Comparison of ENCODE assay signal across 20 cellular contexts in the genomic region with DNA sequence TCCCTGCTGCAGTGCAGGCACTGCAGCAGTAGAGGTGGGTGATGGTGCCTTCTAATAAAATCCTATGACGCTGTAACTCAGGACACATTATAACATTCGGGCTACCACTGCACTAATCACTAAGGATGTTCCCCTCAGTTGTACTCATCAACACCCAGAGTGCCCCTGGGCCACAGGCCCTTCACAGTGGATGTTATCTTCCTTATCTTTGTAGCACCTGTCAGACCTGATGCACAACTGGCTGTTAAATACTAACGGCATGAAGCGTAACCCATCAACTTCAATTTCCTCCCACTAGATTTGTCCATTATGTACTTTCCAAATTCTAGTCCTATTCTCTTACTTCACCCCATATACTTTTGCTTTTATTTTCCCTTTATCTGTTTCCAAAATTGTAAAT.
"Had no signal": no experiment of that assay in that cellular context is flagged by ENCODE, and none has a peak within 500 bp of the region (broad histone marks: within the 10 kb centered on the region; RNA-seq: fewer than 3 reads in every experiment).

No MANE protein-coding gene starts in this region.

- H2AFZ ChIP-seq: neural progenitor cell had no signal

- DNase-seq: activated gamma-delta T cell treated with Interleukin-2 at 50 U/mL for 16 hours; activated T-cell treated with anti-CD3 and anti-CD28 coated beads, Interleukin-2, amount 50 U/mL, for 1 hour; colonic mucosa; dorsolateral prefrontal cortex; heart right ventricle; islet precursor cell; left cardiac atrium; mesenchymal stem cell; naive B cell; posterior cingulate gyrus; small intestine; stimulated activated CD4-positive, alpha-beta T cell treated with anti-CD3 and anti-CD28 coated beads, Interleukin-2, amount 100 ng/mL, for 24 hours; T-helper 9 cell; transverse colon had no signal

- H3K27ac Mint-ChIP-seq: activated naive CD4-positive, alpha-beta T cell treated with anti-CD3 and anti-CD28 coated beads, Interleukin-2, amount 50 U/mL, for 72 hours; neural progenitor cell; stimulated activated memory B cell treated with anti-CD40 and anti-IgM and Interleukin-4, amounts not matched to agents 10 μg/mL and 1 μg/mL and 100 μg/mL, for 72 hours had no signal

- H3K4me2 ChIP-seq: neural progenitor cell had no signal

- H3K27me3 ChIP-seq: breast epithelium, colonic mucosa, heart right ventricle, neural progenitor cell, transverse colon had no signal

- H3K9ac ChIP-seq: neural progenitor cell had no signal

- H3K4me3 ChIP-seq: breast epithelium, colonic mucosa, dorsolateral prefrontal cortex, heart right ventricle, neural progenitor cell, transverse colon had no signal

- H3K4me1 Mint-ChIP-seq: naive B cell; stimulated activated memory B cell treated with anti-CD40 and anti-IgM and Interleukin-4, amounts not matched to agents 10 μg/mL and 1 μg/mL and 100 μg/mL, for 72 hours had no signal

- H3K36me3 Mint-ChIP-seq: activated naive CD4-positive, alpha-beta T cell treated with anti-CD3 and anti-CD28 coated beads, Interleukin-2, amount 50 U/mL, for 72 hours; naive B cell; stimulated activated memory B cell treated with anti-CD40 and anti-IgM and Interleukin-4, amounts not matched to agents 10 μg/mL and 1 μg/mL and 100 μg/mL, for 72 hours had no signal

- H3K9me3 Mint-ChIP-seq: activated naive CD4-positive, alpha-beta T cell treated with anti-CD3 and anti-CD28 coated beads, Interleukin-2, amount 50 U/mL, for 72 hours; naive B cell; stimulated activated memory B cell treated with anti-CD40 and anti-IgM and Interleukin-4, amounts not matched to agents 10 μg/mL and 1 μg/mL and 100 μg/mL, for 72 hours had no signal

- H3K4me1 ChIP-seq: breast epithelium, colonic mucosa had no signal

- H3K27me3 Mint-ChIP-seq: stimulated activated memory B cell treated with anti-CD40 and anti-IgM and Interleukin-4, amounts not matched to agents 10 μg/mL and 1 μg/mL and 100 μg/mL, for 72 hours had no signal

- H3K9me3 ChIP-seq: breast epithelium, colonic mucosa, heart right ventricle, transverse colon had no signal

- H3K36me3 ChIP-seq: breast epithelium, colonic mucosa, heart right ventricle, neural progenitor cell, transverse colon had no signal

- H3K27ac ChIP-seq: breast epithelium, colonic mucosa, dorsolateral prefrontal cortex, epithelial cell of prostate, heart right ventricle, neural progenitor cell, transverse colon had no signal

- ATAC-seq: activated naive CD4-positive, alpha-beta T cell treated with anti-CD3 and anti-CD28 coated beads, Interleukin-2, amount 50 U/mL, for 72 hours; heart right ventricle; sciatic nerve; stimulated activated memory B cell treated with anti-CD40 and anti-IgM and Interleukin-4, amounts not matched to agents 10 μg/mL and 1 μg/mL and 100 μg/mL, for 72 hours had no signal

- H3K4me3 Mint-ChIP-seq: naive B cell; neural progenitor cell; stimulated activated memory B cell treated with anti-CD40 and anti-IgM and Interleukin-4, amounts not matched to agents 10 μg/mL and 1 μg/mL and 100 μg/mL, for 72 hours had no signal
